9 cellular contexts compared by ENCODE assay signal in genomic region chr16:70746708-70747424, GRCh38. TPM values are rescaled to one million over a fixed set of nuclear protein-coding genes. Genes with fewer than 3 reads are reported as not detected.
A peak's percentile ranks its signal among the peaks of the same experiment; 100 is the strongest.
DNase-seq lines count a peak whose midpoint lies in the region; ATAC-seq and TF ChIP-seq lines count a peak whose summit lies in the region.
"Had no signal": no experiment of that assay in that cellular context is flagged by ENCODE, and none has a peak within 500 bp of the region (broad histone marks: within the 10 kb centered on the region; RNA-seq: fewer than 3 reads in every experiment).

No MANE protein-coding gene starts in this region.

- H3K9ac ChIP-seq in fibroblast of lung (ENCODE audit: insufficient read depth, low read length), result peak overlapping the region; percentile 58

- H3K4me1 ChIP-seq in fibroblast of lung (ENCODE audit: control insufficient read depth, extremely low read depth, insufficient read depth, low read length) (peaks cover 60% of the 10 kb centered on the region), prostate gland (replicated peaks) (peaks cover 38% of the 10 kb centered on the region)

- peak; percentile 45 for ATAC-seq in T-helper 17 cell
- ATAC-seq in HG02970 (IDR thresholded peaks at IDR 0.05; ENCODE audit: low FRiP score, unreplicated experiment), result no peak

- H3K9me3 ChIP-seq in T-helper 17 cell (ENCODE audit: control insufficient read depth, low read length, poor library complexity, severe bottlenecking), result no peaks in the 10 kb centered on the region
- no peaks in the 10 kb centered on the region for H3K9me3 ChIP-seq in fibroblast of lung (ENCODE audit: control insufficient read depth, insufficient read depth, low read depth, low read length)
- no peaks in the 10 kb centered on the region for H3K9me3 ChIP-seq in prostate gland

- H3K4me1 Mint-ChIP-seq in T-helper 17 cell, result peaks cover 14% of the 10 kb centered on the region

- peak overlapping the region; percentile 57 for H3K4me2 ChIP-seq in fibroblast of lung (ENCODE audit: extremely low read depth, insufficient read depth, low read length)

- no peaks in the 10 kb centered on the region for H3K79me2 ChIP-seq in fibroblast of lung (ENCODE audit: control insufficient read depth, insufficient read depth, low read length)

- DNase-seq in AML-193 (lab: John Stamatoyannopoulos, UW) (peak; percentile 26 to 36), HK-2 (ENCODE audit: unreplicated experiment) (peak; percentile 85), T-helper 17 cell (no peak), fibroblast of lung (ENCODE audit: low read depth in 2 of 2) (peak; percentile 92 to 96), prostate gland (ENCODE audit: low spot score) (peak; percentile 91), NOMO-1 treated with dmso at 0.1 percent for 144 hours (lab: John Stamatoyannopoulos, UW; ENCODE audit: unreplicated experiment) (no peak)
- no peak for DNase-seq in activated effector memory CD4-positive, alpha-beta T cell treated with Interleukin-2 at 50 U/mL for 16 hours
- DNase-seq: naive B cell had no signal

- H3K27ac Mint-ChIP-seq in T-helper 17 cell, result no peak overlapping the region

- WGBS in prostate gland, result 39% methylated on average over 15 of the region's 15 CpGs

- TF ChIP-seq POLR2A in prostate gland (IDR thresholded peaks at IDR 0.05), result peak; percentile 17

- H3K27ac ChIP-seq in fibroblast of lung (ENCODE audit: insufficient read depth, low read length) (peak overlapping the region; percentile 99), prostate gland (peak overlapping the region; percentile 79 to 84)

- no peak overlapping the region for H3K4me3 Mint-ChIP-seq in T-helper 17 cell
- H3K4me3 Mint-ChIP-seq: naive B cell had no signal

- H4K20me1 ChIP-seq in fibroblast of lung (ENCODE audit: control insufficient read depth, extremely low read depth, insufficient read depth, low read length), result no peaks in the 10 kb centered on the region

- H2AFZ ChIP-seq in fibroblast of lung (ENCODE audit: low read length), result no peak overlapping the region

- H3K36me3 Mint-ChIP-seq in T-helper 17 cell (ENCODE audit: low read depth), result peaks cover 4% of the 10 kb centered on the region

- H3K36me3 ChIP-seq in fibroblast of lung (ENCODE audit: control insufficient read depth, insufficient read depth, low read length), result no peaks in the 10 kb centered on the region
- no peaks in the 10 kb centered on the region for H3K36me3 ChIP-seq in prostate gland

- H3K27me3 Mint-ChIP-seq in T-helper 17 cell, result no peaks in the 10 kb centered on the region
- H3K27me3 Mint-ChIP-seq: naive B cell had no signal

- no peak for TF ChIP-seq CTCF in fibroblast of lung (conservative IDR thresholded peaks at IDR 0.05 in 1 of 2, IDR thresholded peaks at IDR 0.05 in 1 of 2; ENCODE audit: low read depth in 1 of 2, low read length in 2 of 2)
- TF ChIP-seq CTCF in prostate gland (IDR thresholded peaks at IDR 0.05), result no peak

- H3K27me3 ChIP-seq in fibroblast of lung (ENCODE audit: control insufficient read depth, insufficient read depth, low read length) (no peaks in the 10 kb centered on the region), prostate gland (replicated peaks; ENCODE audit: insufficient read depth) (no peaks in the 10 kb centered on the region)

- intact Hi-C loops in prostate gland (cut with DNase I), result no loop called here

- H3K4me3 ChIP-seq in fibroblast of lung (replicated peaks in 1 of 4; ENCODE audit: control extremely low read depth in 1 of 4, insufficient read depth in 1 of 4, low read depth in 3 of 4, low read length in 4 of 4) (no peak overlapping the region), prostate gland (no peak overlapping the region)

RNA-seq across cellular contexts. Expression of gene VAC14, which starts 54.1 kb away (rescaled TPM):
- total RNA-seq in T-helper 17 cell (10 to 100 TPM; 36.7 to 38.4 TPM), fibroblast of lung (18.5 and 29.2 TPM in 2 replicates), prostate gland (10 to 100 TPM; 30.3 to 66.8 TPM)
- 25.0 and 35.3 TPM in 2 replicates for polyA plus RNA-seq in fibroblast of lung
- polyA plus RNA-seq in fibroblast of lung (2012), result 29.7 and 42.1 TPM in 2 replicates
- polyA minus RNA-seq in fibroblast of lung (ENCODE audit: low replicate concordance), result 104 and 105 TPM in 2 replicates

Comparison
In these comparisons a context has a peak if more than half of its experiments do, and no peak if none do; other contexts are left out.
1. DNase-seq: peak in AML-193 (2 of 2), HK-2 (single experiment), fibroblast of lung (2 of 2) and prostate gland (single experiment); none in T-helper 17 cell (0 of 3), activated effector memory CD4-positive, alpha-beta T cell treated with Interleukin-2 at 50 U/mL for 16 hours (single experiment) and NOMO-1 treated with dmso at 0.1 percent for 144 hours (single experiment).